Comparison of ENCODE assay signal across 10 cellular contexts in genomic region chr12:122982963-122983788, GRCh38. TPM values are rescaled to one million over a fixed set of nuclear protein-coding genes. Genes with fewer than 3 reads are reported as not detected.
DNase-seq lines count a peak whose midpoint lies in the region; ATAC-seq and TF ChIP-seq lines count a peak whose summit lies in the region.
"Had no signal": no experiment of that assay in that cellular context is flagged by ENCODE, and none has a peak within 500 bp of the region (broad histone marks: within the 10 kb centered on the region; RNA-seq: fewer than 3 reads in every experiment).

No MANE protein-coding gene starts in this region.

- H3K27ac ChIP-seq in lung (ENCODE audit: low read depth in 1 of 2, low read length in 1 of 2): peak overlapping the region; percentile 26 to 45
- peak overlapping the region; percentile 96 to 98 for H3K27ac ChIP-seq in tibial artery

- H3K4me3 ChIP-seq in lung: no peak overlapping the region
- H3K4me3 ChIP-seq in tibial artery: peak overlapping the region in 1 of 2 donors; percentile 6

- peaks cover 43% of the 10 kb centered on the region for H3K4me1 Mint-ChIP-seq in activated naive CD4-positive, alpha-beta T cell treated with anti-CD3 and anti-CD28 coated beads, Interleukin-2, amount 50 U/mL, for 24 hours

- 77 to 83% methylated on average over 21 of the region's 21 CpGs for WGBS in lung, 2 donors

- ATAC-seq in activated naive CD4-positive, alpha-beta T cell treated with anti-CD3 and anti-CD28 coated beads, Interleukin-2, amount 50 U/mL, for 72 hours: no peak
- ATAC-seq in lung (ENCODE audit: insufficient read depth, low FRiP score) (no peak), HG02970 (IDR thresholded peaks at IDR 0.05; ENCODE audit: low FRiP score, unreplicated experiment) (no peak)

- H3K9me3 ChIP-seq in lung (ENCODE audit: control insufficient read depth in 2 of 2, insufficient read depth in 1 of 2, low read length in 1 of 2) (peaks cover 0 to 2% of the 10 kb centered on the region in 2 donors), tibial artery (no peaks in the 10 kb centered on the region)

- H3K36me3 ChIP-seq in lung (ENCODE audit: control insufficient read depth in 2 of 2, insufficient read depth in 2 of 2, low read length in 2 of 2) (peaks cover 0 to 48% of the 10 kb centered on the region in 2 donors), tibial artery (peaks cover 0 to 50% (median 31%) of the 10 kb centered on the region in 3 donors)

- no peaks in the 10 kb centered on the region for H3K27me3 Mint-ChIP-seq in activated naive CD4-positive, alpha-beta T cell treated with anti-CD3 and anti-CD28 coated beads, Interleukin-2, amount 50 U/mL, for 24 hours

- no peak for DNase-seq in activated naive CD4-positive, alpha-beta T cell treated with Interleukin-2 at 50 U/mL for 16 hours
- DNase-seq in activated naive CD4-positive, alpha-beta T cell treated with anti-CD3 and anti-CD28 coated beads, Interleukin-2, amount 50 U/mL, for 72 hours (ENCODE audit: low spot score in 2 of 2): no peak
- no peak for DNase-seq in lung (ENCODE audit: low spot score)
- peak; percentile 18 to 67 for DNase-seq in tibial artery
- no peak for DNase-seq in RKO (ENCODE audit: low spot score)
- no peak for DNase-seq in SHP77 (lab: John Stamatoyannopoulos, UW)
- DNase-seq: cerebellar nuclear complex, NCI-H1092 had no signal

- peak overlapping the region; percentile 91 for H3K27ac Mint-ChIP-seq in activated naive CD4-positive, alpha-beta T cell treated with anti-CD3 and anti-CD28 coated beads, Interleukin-2, amount 50 U/mL, for 24 hours
- H3K27ac Mint-ChIP-seq in activated naive CD4-positive, alpha-beta T cell treated with anti-CD3 and anti-CD28 coated beads, Interleukin-2, amount 50 U/mL, for 72 hours: peak overlapping the region; percentile 77 to 92

- H3K36me3 Mint-ChIP-seq in activated naive CD4-positive, alpha-beta T cell treated with anti-CD3 and anti-CD28 coated beads, Interleukin-2, amount 50 U/mL, for 24 hours: peaks cover 3% of the 10 kb centered on the region
- H3K36me3 Mint-ChIP-seq in activated naive CD4-positive, alpha-beta T cell treated with anti-CD3 and anti-CD28 coated beads, Interleukin-2, amount 50 U/mL, for 72 hours: peaks cover 12 to 22% of the 10 kb centered on the region in 2 donors

- H3K27me3 ChIP-seq in lung (ENCODE audit: control insufficient read depth, insufficient read depth) (no peaks in the 10 kb centered on the region), tibial artery (no peaks in the 10 kb centered on the region)

- H3K4me3 Mint-ChIP-seq in activated naive CD4-positive, alpha-beta T cell treated with anti-CD3 and anti-CD28 coated beads, Interleukin-2, amount 50 U/mL, for 24 hours: peak overlapping the region; percentile 92

- intact Hi-C loops in tibial artery (cut with DNase I; ENCODE audit: low total_unique reads): loop anchor here (10.0 kb wide), 1 partner anchor 162 kb away; no protein-coding TSS in a partner anchor

- H3K4me1 ChIP-seq in lung (ENCODE audit: control insufficient read depth in 2 of 2, insufficient read depth in 2 of 2, low read length in 2 of 2): peaks cover 3 to 35% of the 10 kb centered on the region in 2 donors
- H3K4me1 ChIP-seq in tibial artery: peaks cover 11 to 69% (median 63%) of the 10 kb centered on the region in 4 donors

- TF ChIP-seq CTCF in lung (IDR thresholded peaks at IDR 0.05; ENCODE audit: control extremely low read depth, extremely low read depth) (no peak), tibial artery (IDR thresholded peaks at IDR 0.05) (no peak)

- no peaks in the 10 kb centered on the region for H3K9me3 Mint-ChIP-seq in activated naive CD4-positive, alpha-beta T cell treated with anti-CD3 and anti-CD28 coated beads, Interleukin-2, amount 50 U/mL, for 24 hours
- no peaks in the 10 kb centered on the region for H3K9me3 Mint-ChIP-seq in activated naive CD4-positive, alpha-beta T cell treated with anti-CD3 and anti-CD28 coated beads, Interleukin-2, amount 50 U/mL, for 72 hours

RNA-seq across cellular contexts. Expression of gene ARL6IP4, which starts 2.7 kb away (rescaled TPM):
- total RNA-seq in activated naive CD4-positive, alpha-beta T cell treated with anti-CD3 and anti-CD28 coated beads, Interleukin-2, amount 50 U/mL, for 72 hours: 100 to 1,000 TPM in 1 of 2 donors, 10 to 100 TPM in 1; 99.9 to 180 TPM
- total RNA-seq in lung: 100 to 1,000 TPM in 1 of 2 donors, 10 to 100 TPM in 1; 83.6 to 186 TPM
- polyA plus RNA-seq in lung: 100 to 1,000 TPM; 197 to 354 TPM

RNA-seq across cellular contexts. Expression of gene OGFOD2, which starts 8.1 kb away (rescaled TPM):
- 10 to 100 TPM; 30.3 to 30.8 TPM for total RNA-seq in activated naive CD4-positive, alpha-beta T cell treated with anti-CD3 and anti-CD28 coated beads, Interleukin-2, amount 50 U/mL, for 72 hours
- total RNA-seq in lung: 10 to 100 TPM; 11.4 to 30.1 TPM
- 10 to 100 TPM; 17.3 to 19.7 TPM for polyA plus RNA-seq in lung

RNA-seq across cellular contexts. Expression of gene ABCB9, which starts 16.9 kb away (rescaled TPM):
- total RNA-seq in activated naive CD4-positive, alpha-beta T cell treated with anti-CD3 and anti-CD28 coated beads, Interleukin-2, amount 50 U/mL, for 72 hours: 1 to 10 TPM; 8.9 to 9.5 TPM
- 1 to 10 TPM; 6.7 to 7.5 TPM for total RNA-seq in lung
- 1 to 10 TPM; 2.7 to 2.9 TPM for polyA plus RNA-seq in lung

Comparison
In these comparisons a context has a peak if more than half of its experiments do, and no peak if none do; other contexts are left out.
1. DNase-seq: peak in tibial artery (2 of 2); none in activated naive CD4-positive, alpha-beta T cell treated with Interleukin-2 at 50 U/mL for 16 hours (single experiment), activated naive CD4-positive, alpha-beta T cell treated with anti-CD3 and anti-CD28 coated beads, Interleukin-2, amount 50 U/mL, for 72 hours (0 of 2), lung (single experiment), RKO (single experiment) and SHP77 (0 of 2).